ENCODE assay signal across 8 cellular contexts in the genomic region with DNA sequence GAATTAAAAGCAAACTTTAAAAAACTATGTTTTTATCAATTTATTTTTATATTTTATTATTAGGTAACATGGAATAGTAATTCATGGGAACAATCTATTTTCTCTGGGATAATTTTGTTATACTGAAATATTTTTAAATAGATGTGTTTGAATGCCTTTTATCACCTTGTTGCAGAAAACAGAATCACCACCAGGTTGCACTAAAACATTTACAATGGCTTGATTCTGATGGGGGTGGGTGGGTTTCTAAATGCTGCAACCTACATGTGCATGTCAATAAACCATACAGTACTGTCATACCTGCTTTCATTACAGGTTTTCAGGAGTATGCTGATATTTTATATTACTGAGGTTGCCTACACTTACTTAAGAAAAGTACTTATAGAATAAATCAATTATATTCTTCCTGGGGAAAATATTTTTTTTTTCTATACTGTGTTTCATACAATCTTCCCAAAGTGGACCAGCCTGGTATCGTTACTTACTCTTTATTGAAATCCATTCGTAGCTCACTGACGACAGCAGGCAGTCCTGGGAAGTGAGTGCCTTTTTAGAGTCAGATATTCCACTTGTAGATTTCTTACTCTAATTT.
DNase-seq lines count a peak whose midpoint lies in the region; ATAC-seq and TF ChIP-seq lines count a peak whose summit lies in the region.

No MANE protein-coding gene starts in this region.

- DNase-seq in AG04449 (ENCODE audit: low read depth, low spot score) (no peak), NCI-H526 treated with DMSO at 0.1 percent for 48 hours (lab: John Stamatoyannopoulos, UW) (peak; percentile 5), chondrocyte (ENCODE audit: low spot score) (no peak), neuronal stem cell (ENCODE audit: low spot score) (peak; percentile 20), ecto neural progenitor cell (ENCODE audit: low spot score) (no peak), islet precursor cell (no peak)

- H3K18ac ChIP-seq in neuronal stem cell (ENCODE audit: low read length): no peak overlapping the region

- no peak overlapping the region for H3K27ac ChIP-seq in neuronal stem cell (replicated peaks; ENCODE audit: low read length)

- H3K27ac Mint-ChIP-seq in chondrocyte (ENCODE audit: unreplicated experiment): no peak overlapping the region

- H2BK15ac ChIP-seq in neuronal stem cell (ENCODE audit: low read length): no peak overlapping the region

- H3K36me3 Mint-ChIP-seq in chondrocyte (ENCODE audit: low read depth): no peaks in the 10 kb centered on the region

- TF ChIP-seq CTCF in AG04449 (IDR thresholded peaks at IDR 0.05; ENCODE audit: insufficient read depth, low read length, missing control alignments): peak; percentile 40
- peak; percentile 36 for TF ChIP-seq CTCF in GM12873 (IDR thresholded peaks at IDR 0.05; ENCODE audit: insufficient read depth, low read depth, low read length, missing control alignments)
- peak; percentile 92 for TF ChIP-seq CTCF in chondrocyte (IDR thresholded peaks at IDR 0.05)

- no CpG with 5 or more reads among the region's 3 CpGs for WGBS in neuronal stem cell (ENCODE audit: extremely low coverage in 2 of 2, insufficient read length in 2 of 2, insufficient replicate concordance in 1 of 2), 2 donors

- H4K91ac ChIP-seq in neuronal stem cell (ENCODE audit: low read depth, low read length, poor library complexity): no peak overlapping the region

- H3K27me3 Mint-ChIP-seq in chondrocyte (ENCODE audit: low read depth): no peaks in the 10 kb centered on the region

- H3K79me1 ChIP-seq in neuronal stem cell (ENCODE audit: low read depth, low read length): no peaks in the 10 kb centered on the region

- H2AFZ ChIP-seq in neuronal stem cell (ENCODE audit: low read length): no peak overlapping the region

- peaks cover 35% of the 10 kb centered on the region for H3K4me1 Mint-ChIP-seq in chondrocyte (ENCODE audit: low read depth)

- H3K4ac ChIP-seq in neuronal stem cell (ENCODE audit: low read length): no peak overlapping the region

- H4K8ac ChIP-seq in neuronal stem cell (ENCODE audit: low read depth, low read length): no peak overlapping the region

- no peaks in the 10 kb centered on the region for H3K27me3 ChIP-seq in neuronal stem cell (ENCODE audit: control insufficient read depth in 3 of 3, insufficient read depth in 3 of 3, low read depth in 1 of 3, low read length in 3 of 3)

- no peak overlapping the region for H3K23ac ChIP-seq in neuronal stem cell (ENCODE audit: low read depth, low read length, poor library complexity)

- no peak overlapping the region for H2BK120ac ChIP-seq in neuronal stem cell (ENCODE audit: low read depth, low read length)

- H2AK5ac ChIP-seq in neuronal stem cell (ENCODE audit: low read depth, low read length): no peak overlapping the region

- POLR2A ChIA-PET in AG04449 (lab: Yijun Ruan, JAX): no interaction called here

- ATAC-seq in GM21390 (IDR thresholded peaks at IDR 0.05; ENCODE audit: unreplicated experiment): no peak

- H3K4me3 Mint-ChIP-seq in chondrocyte (ENCODE audit: unreplicated experiment): no peak overlapping the region

- H3K9me3 Mint-ChIP-seq in chondrocyte (ENCODE audit: low read depth): no peaks in the 10 kb centered on the region

- H2BK12ac ChIP-seq in neuronal stem cell (ENCODE audit: low read length): no peak overlapping the region

- no peak overlapping the region for H3K4me2 ChIP-seq in neuronal stem cell (ENCODE audit: insufficient read depth, low read length, poor library complexity, severe bottlenecking)

- no peaks in the 10 kb centered on the region for H3K36me3 ChIP-seq in neuronal stem cell (replicated peaks in 1 of 2; ENCODE audit: control insufficient read depth in 2 of 2, insufficient read depth in 2 of 2, low read length in 2 of 2)

- H3K4me3 ChIP-seq in AG04449 (ENCODE audit: low read depth, low read length) (no peak overlapping the region), neuronal stem cell (ENCODE audit: low read length in 2 of 2) (no peak overlapping the region)

- no peaks in the 10 kb centered on the region for H3K4me1 ChIP-seq in neuronal stem cell (ENCODE audit: control insufficient read depth in 2 of 2, insufficient read depth in 1 of 2, low read depth in 1 of 2, low read length in 2 of 2)

- H2BK5ac ChIP-seq in neuronal stem cell (ENCODE audit: low read length): no peak overlapping the region

- CTCF ChIA-PET in AG04449 (lab: Yijun Ruan, JAX): interaction anchor here (0.6 to 2.0 kb wide), 4 partner anchors 274 to 471 kb away, joined by 3 to 15 read pairs (median 6); no protein-coding TSS in a partner anchor

- H3K9me3 ChIP-seq in neuronal stem cell (replicated peaks in 1 of 2; ENCODE audit: control insufficient read depth in 2 of 2, insufficient read depth in 1 of 2, low read depth in 1 of 2, low read length in 2 of 2): no peaks in the 10 kb centered on the region

- no peak overlapping the region for H3K14ac ChIP-seq in neuronal stem cell (ENCODE audit: low read length)

- H3K9ac ChIP-seq in neuronal stem cell (ENCODE audit: low read depth, low read length, poor library complexity): no peak overlapping the region

Comparison
In these comparisons a context has a peak if more than half of its experiments do, and no peak if none do; other contexts are left out.
1. DNase-seq: peak in NCI-H526 treated with DMSO at 0.1 percent for 48 hours (single experiment) and neuronal stem cell (single experiment); none in AG04449 (single experiment), chondrocyte (single experiment), ecto neural progenitor cell (single experiment) and islet precursor cell (single experiment).
2. CTCF ChIP-seq: peak in every context shown above with its lines; median percentile 92 in chondrocyte; 40 in AG04449; 36 in GM12873.